ENCODE assay signal across 22 cellular contexts in the genomic region with DNA sequence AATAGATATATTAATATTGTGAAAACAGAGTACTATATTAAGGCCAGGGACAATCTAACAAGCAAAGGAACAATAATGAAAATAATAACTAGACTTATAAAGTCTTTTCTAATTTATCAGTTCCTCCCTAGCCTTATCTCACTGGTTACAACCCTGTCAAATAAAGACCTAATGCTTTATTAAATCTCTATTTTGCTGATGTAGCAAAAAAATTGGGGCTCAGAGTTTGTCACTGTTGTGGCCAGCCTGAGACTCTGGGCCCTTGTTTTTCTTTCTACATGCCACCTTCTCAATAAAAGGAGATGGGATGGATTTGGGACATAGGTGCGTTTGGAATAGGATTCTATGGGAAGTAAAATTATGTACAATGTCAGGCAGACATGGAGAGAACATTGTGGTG.
DNase-seq lines count a peak whose midpoint lies in the region; ATAC-seq, FAIRE-seq and TF ChIP-seq lines count a peak whose summit lies in the region.
"Had no signal": no experiment of that assay in that cellular context is flagged by ENCODE, and none has a peak within 500 bp of the region (broad histone marks: within the 10 kb centered on the region; RNA-seq: fewer than 3 reads in every experiment).

No MANE protein-coding gene starts in this region.

- H3K36me3 Mint-ChIP-seq in activated T-cell treated with anti-CD3 and anti-CD28 coated beads, Interleukin-2, amount 50 U/mL, for 72 hours (ENCODE audit: insufficient read depth in 2 of 2): peaks cover 2 to 4% of the 10 kb centered on the region in 2 donors
- H3K36me3 Mint-ChIP-seq: CD8-positive, alpha-beta T cell had no signal

- H4K5ac ChIP-seq in IMR-90 (ENCODE audit: low read depth, low read length) (no peak overlapping the region), H1 (ENCODE audit: insufficient read length, low read depth, low read length) (no peak overlapping the region)

- H2BK5ac ChIP-seq in IMR-90 (ENCODE audit: low read depth, low read length, poor library complexity, severe bottlenecking) (no peak overlapping the region), H1 (ENCODE audit: low read depth, low read length) (no peak overlapping the region)

- H3K14ac ChIP-seq in IMR-90 (replicated peaks; ENCODE audit: low read depth, low read length) (no peak overlapping the region), H1 (ENCODE audit: insufficient read length) (no peak overlapping the region)

- peaks cover 1% of the 10 kb centered on the region; the same call in 1 of the 2 replicates for H3K27me3 ChIP-seq in IMR-90 (ENCODE audit: control insufficient read depth, insufficient read depth, low read length)
- H3K27me3 ChIP-seq in H1 (replicated peaks in 1 of 4; ENCODE audit: control insufficient read depth in 3 of 4, extremely low read depth in 1 of 4, insufficient read depth in 3 of 4, low read length in 3 of 4): no peaks in the 10 kb centered on the region
- H3K27me3 ChIP-seq: BLaER1 treated with 17β-estradiol and CSF1 and Interleukin-3, amounts not matched to agents 10 nM and 100 nM had no signal

- H4K20me1 ChIP-seq in IMR-90 (ENCODE audit: insufficient read depth, low read length) (no peaks in the 10 kb centered on the region), H1 (replicated peaks in 1 of 2; ENCODE audit: control insufficient read depth in 1 of 2, insufficient read depth in 2 of 2, low read length in 2 of 2) (no peaks in the 10 kb centered on the region)
- H4K20me1 ChIP-seq: BLaER1 treated with 17β-estradiol and CSF1 and Interleukin-3, amounts not matched to agents 10 nM and 100 nM had no signal

- H3K56ac ChIP-seq in IMR-90 (ENCODE audit: extremely low read depth, insufficient read depth, low read length) (no peak overlapping the region), H1 (replicated peaks; ENCODE audit: insufficient read length, low read depth, low read length) (no peak overlapping the region)

- no peaks in the 10 kb centered on the region for H3K23me2 ChIP-seq in H1 (ENCODE audit: low read depth, low read length)

- no peak for TF ChIP-seq POLR2A in A549 (IDR thresholded peaks at IDR 0.05; ENCODE audit: low read length)
- no peak for TF ChIP-seq POLR2A in IMR-90 (IDR thresholded peaks at IDR 0.05; ENCODE audit: low read depth, low read length)
- TF ChIP-seq POLR2A in H1 (IDR thresholded peaks at IDR 0.05; ENCODE audit: control extremely low read depth in 1 of 2, low read depth in 2 of 2, low read length in 2 of 2): no peak

- no peak overlapping the region for H3K27ac ChIP-seq in A549
- H3K27ac ChIP-seq in IMR-90 (ENCODE audit: insufficient read depth, low read length): no peak overlapping the region
- H3K27ac ChIP-seq in H1 (ENCODE audit: low read depth, low read length): no peak overlapping the region
- H3K27ac ChIP-seq: BLaER1 treated with 17β-estradiol and CSF1 and Interleukin-3, amounts not matched to agents 10 nM and 100 nM; C4-2B had no signal

- CTCF ChIA-PET in A549 (lab: Yijun Ruan, JAX): no interaction called here
- CTCF ChIA-PET in IMR-90 (lab: Yijun Ruan, JAX): no interaction called here
- CTCF ChIA-PET in H1 (lab: Charles Lee; ENCODE audit: partially characterized antibody): no interaction called here

- H2BK15ac ChIP-seq in IMR-90 (ENCODE audit: low read depth, low read length) (no peak overlapping the region), H1 (ENCODE audit: low read length) (no peak overlapping the region)

- H4K91ac ChIP-seq in IMR-90 (ENCODE audit: insufficient read depth, low read depth, low read length) (no peak overlapping the region), H1 (replicated peaks; ENCODE audit: insufficient read length, low read length) (no peak overlapping the region)

- no peak overlapping the region for H2BK12ac ChIP-seq in H1 (ENCODE audit: low read depth, low read length)

- H3K9me3 Mint-ChIP-seq in activated T-cell treated with anti-CD3 and anti-CD28 coated beads, Interleukin-2, amount 50 U/mL, for 72 hours: peaks cover 2 to 6% of the 10 kb centered on the region in 2 donors

- H3K27me3 Mint-ChIP-seq in activated T-cell treated with anti-CD3 and anti-CD28 coated beads, Interleukin-2, amount 50 U/mL, for 72 hours (ENCODE audit: low read depth): no peaks in the 10 kb centered on the region
- H3K27me3 Mint-ChIP-seq: B cell; CD4-positive, alpha-beta T cell had no signal

- no peaks in the 10 kb centered on the region for H3K4me1 Mint-ChIP-seq in activated T-cell treated with anti-CD3 and anti-CD28 coated beads, Interleukin-2, amount 50 U/mL, for 72 hours (ENCODE audit: low read depth)
- H3K4me1 Mint-ChIP-seq: B cell had no signal

- no peaks in the 10 kb centered on the region for H3K36me3 ChIP-seq in IMR-90 (ENCODE audit: control insufficient read depth, insufficient read depth, low read length)
- peaks cover 0 to 8% (median 0%) of the 10 kb centered on the region in 4 experiments; a peak in 2 of 8 replicates for H3K36me3 ChIP-seq in H1 (ENCODE audit: control insufficient read depth in 2 of 4, insufficient read depth in 4 of 4, low read length in 3 of 4)
- H3K36me3 ChIP-seq: BLaER1 treated with 17β-estradiol and CSF1 and Interleukin-3, amounts not matched to agents 10 nM and 100 nM had no signal

- H3K9me3 ChIP-seq in A549 (peaks cover 10% of the 10 kb centered on the region; the same call in 1 of the 3 replicates), IMR-90 (ENCODE audit: control insufficient read depth, insufficient read depth, low read length) (peaks cover 5% of the 10 kb centered on the region), H1 (ENCODE audit: insufficient read depth in 2 of 2, low read depth in 1 of 2, low read length in 1 of 2) (peaks cover 15 to 17% of the 10 kb centered on the region in 2 experiments)

- POLR2A ChIA-PET in A549 (lab: Yijun Ruan, JAX): no interaction called here
- POLR2A ChIA-PET in IMR-90 (lab: Charles Lee; ENCODE audit: unreplicated experiment): no interaction called here
- POLR2A ChIA-PET in H1 (lab: Charles Lee; ENCODE audit: partially characterized antibody): no interaction called here

- BruUV-seq in IMR-90 (replicated peaks; lab: Mats Ljungman, UMichigan): no TSS peak

- H3K4ac ChIP-seq in IMR-90 (ENCODE audit: low read depth, low read length) (no peak overlapping the region), H1 (replicated peaks; ENCODE audit: insufficient read length, low read depth, low read length) (no peak overlapping the region)

- intact Hi-C loops in IMR-90 (cut with micrococcal nuclease): no loop called here

- H2BK20ac ChIP-seq in IMR-90 (ENCODE audit: low read depth, low read length) (no peak overlapping the region), H1 (ENCODE audit: low read length) (no peak overlapping the region)

- H2BK120ac ChIP-seq in IMR-90 (ENCODE audit: low read depth, low read length) (no peak overlapping the region), H1 (replicated peaks; ENCODE audit: low read depth, low read length) (no peak overlapping the region)

- H3K18ac ChIP-seq in IMR-90 (ENCODE audit: low read depth, low read length) (no peak overlapping the region), H1 (ENCODE audit: extremely low read depth, low read length) (no peak overlapping the region)

- H3K27ac Mint-ChIP-seq in activated T-cell treated with anti-CD3 and anti-CD28 coated beads, Interleukin-2, amount 50 U/mL, for 72 hours: no peak overlapping the region
- H3K27ac Mint-ChIP-seq: B cell; CD4-positive, alpha-beta T cell; CD8-positive, alpha-beta T cell had no signal

- DNase-seq in A549 (ENCODE audit: low read depth in 1 of 2, low spot score in 1 of 2) (no peak), IMR-90 (no peak), H1 (ENCODE audit: low read depth in 1 of 2, low spot score in 2 of 2) (no peak), HuH-7.5 (ENCODE audit: low spot score) (no peak)
- no peak for DNase-seq in activated T-cell treated with anti-CD3 and anti-CD28 coated beads, Interleukin-2, amount 50 U/mL, for 72 hours
- DNase-seq: 8988T; AML-193; Caco-2; Calu3; CD4-positive, alpha-beta T cell; CD8-positive, alpha-beta T cell; DMS79 treated with DMSO at 0.1 percent for 48 hours; GF-D8 had no signal

- H4K8ac ChIP-seq in IMR-90 (ENCODE audit: low read depth in 2 of 2, low read length in 2 of 2): no peak overlapping the region
- H4K8ac ChIP-seq in H1 (ENCODE audit: extremely low read depth, insufficient read depth, low read length): no peak overlapping the region

- H2AFZ ChIP-seq in IMR-90 (replicated peaks; ENCODE audit: low read length, poor library complexity) (no peak overlapping the region), H1 (ENCODE audit: low read length) (no peak overlapping the region)

- H3K4me3 Mint-ChIP-seq in activated T-cell treated with anti-CD3 and anti-CD28 coated beads, Interleukin-2, amount 50 U/mL, for 72 hours: no peak overlapping the region
- H3K4me3 Mint-ChIP-seq: B cell; CD4-positive, alpha-beta T cell; CD8-positive, alpha-beta T cell had no signal

- no peak overlapping the region for H3K4me2 ChIP-seq in A549
- no peak overlapping the region for H3K4me2 ChIP-seq in IMR-90 (ENCODE audit: low read depth, low read length)
- no peak overlapping the region for H3K4me2 ChIP-seq in H1 (ENCODE audit: insufficient read depth in 1 of 2, low read depth in 2 of 2, low read length in 2 of 2)
- H3K4me2 ChIP-seq: BLaER1 treated with 17β-estradiol and CSF1 and Interleukin-3, amounts not matched to agents 10 nM and 100 nM had no signal

- ATAC-seq in A549 (no peak), IMR-90 (ENCODE audit: low read depth) (no peak), HG03457 (IDR thresholded peaks at IDR 0.05; ENCODE audit: unreplicated experiment) (no peak)
- ATAC-seq in activated T-cell treated with anti-CD3 and anti-CD28 coated beads, Interleukin-2, amount 50 U/mL, for 72 hours (replicated peaks in 1 of 2): no peak
- ATAC-seq: CD8-positive, alpha-beta T cell had no signal

- TF ChIP-seq CTCF in A549 (IDR thresholded peaks at IDR 0.05) (no peak), IMR-90 (conservative IDR thresholded peaks at IDR 0.05; ENCODE audit: low read depth, low read length) (no peak), H1 (IDR thresholded peaks at IDR 0.05; ENCODE audit: control extremely low read depth in 1 of 3, insufficient read depth in 1 of 3, low read depth in 1 of 3, low read length in 3 of 3) (no peak)

- no peak overlapping the region for H2AK9ac ChIP-seq in IMR-90 (replicated peaks; ENCODE audit: low read depth, low read length, poor library complexity)

- WGBS in A549 (ENCODE audit: missing lambda C conversion rate): 3% methylated on average over 1 of the region's 1 CpG
- no CpG with 5 or more reads among the region's 1 CpG for WGBS in IMR-90 (ENCODE audit: extremely low coverage in 2 of 2, insufficient read length in 1 of 2), 2 experiments
- WGBS in H1 (ENCODE audit: extremely low coverage in 1 of 2, insufficient coverage in 1 of 2, insufficient read length in 1 of 2, insufficient replicate concordance in 2 of 2, low coverage in 1 of 2, low lambda C conversion rate in 2 of 2, missing lambda C conversion rate in 1 of 2), 2 experiments: 93% methylated on average over 1 of the region's 1 CpG; no CpG with 5 or more reads in 1 of the 2 experiments

- no peak overlapping the region for H3K23ac ChIP-seq in IMR-90 (ENCODE audit: low read depth, low read length)
- no peak overlapping the region for H3K23ac ChIP-seq in H1 (ENCODE audit: insufficient read length)

- no peak for TF ChIP-seq EP300 in A549 (IDR thresholded peaks at IDR 0.05)
- TF ChIP-seq EP300 in H1 (IDR thresholded peaks at IDR 0.05; ENCODE audit: borderline replicate concordance in 1 of 2, low read depth in 2 of 2, low read length in 2 of 2): no peak

- H3K4me1 ChIP-seq in A549 (no peaks in the 10 kb centered on the region), IMR-90 (ENCODE audit: control insufficient read depth, insufficient read depth, low read length) (no peaks in the 10 kb centered on the region), H1 (replicated peaks in 1 of 4; ENCODE audit: control insufficient read depth in 3 of 4, insufficient read depth in 4 of 4, low read length in 3 of 4) (no peaks in the 10 kb centered on the region)
- H3K4me1 ChIP-seq: Caco-2 had no signal

- FAIRE-seq in A549 (lab: Jason Lieb, UNC): no peak
- FAIRE-seq in H1 (lab: Jason Lieb, UNC): no peak
- FAIRE-seq: A204.1, D721Med, G401.6, GM12891, GM19239 had no signal

- H3K79me2 ChIP-seq in H1 (ENCODE audit: control insufficient read depth in 1 of 2, insufficient read depth in 2 of 2, low read length in 2 of 2): no peaks in the 10 kb centered on the region

- H3K9me1 ChIP-seq in IMR-90 (ENCODE audit: insufficient read depth, low read length): no peaks in the 10 kb centered on the region

- H3K4me3 ChIP-seq in A549: no peak overlapping the region
- H3K4me3 ChIP-seq in IMR-90 (ENCODE audit: insufficient read depth, low read depth, low read length): no peak overlapping the region
- H3K4me3 ChIP-seq in H1 (ENCODE audit: extremely low read depth in 1 of 4, insufficient read depth in 2 of 4, low read depth in 3 of 4, low read length in 4 of 4): no peak overlapping the region
- H3K4me3 ChIP-seq: BLaER1 treated with 17β-estradiol and CSF1 and Interleukin-3, amounts not matched to agents 10 nM and 100 nM had no signal

- dilution Hi-C loops in IMR-90 (cut with HindIII; ENCODE audit: low sequenced_read_pairs, unreplicated experiment): no loop called here

- H2AK5ac ChIP-seq in IMR-90 (ENCODE audit: low read depth, low read length) (no peak overlapping the region), H1 (ENCODE audit: low read depth, low read length) (no peak overlapping the region)

- no peak overlapping the region for H3K9ac ChIP-seq in IMR-90 (ENCODE audit: low read depth, low read length)
- H3K9ac ChIP-seq in H1 (replicated peaks in 1 of 4; ENCODE audit: extremely low read depth in 1 of 4, low read depth in 3 of 4, low read length in 3 of 4): no peak overlapping the region
- H3K9ac ChIP-seq: BLaER1 treated with 17β-estradiol and CSF1 and Interleukin-3, amounts not matched to agents 10 nM and 100 nM had no signal

- no peaks in the 10 kb centered on the region for H3K79me1 ChIP-seq in IMR-90 (ENCODE audit: low read depth in 1 of 2, low read length in 2 of 2)
- no peaks in the 10 kb centered on the region for H3K79me1 ChIP-seq in H1 (ENCODE audit: low read depth, low read length)

- TF ChIP-seq RAD21 in A549 (conservative IDR thresholded peaks at IDR 0.05 in 1 of 2, IDR thresholded peaks at IDR 0.05 in 1 of 2): no peak
- TF ChIP-seq RAD21 in IMR-90 (IDR thresholded peaks at IDR 0.05; ENCODE audit: low read length): no peak
- no peak for TF ChIP-seq RAD21 in H1 (IDR thresholded peaks at IDR 0.05 in 1 of 2, conservative IDR thresholded peaks at IDR 0.05 in 1 of 2; ENCODE audit: low read depth in 2 of 2, low read length in 2 of 2)

- in situ Hi-C loops in IMR-90 (cut with MboI; ENCODE audit: low sequenced_read_pairs): no loop called here
